ENCODE assay signal across 1 cellular context in genomic region chr16:69260019-69260418, GRCh38.
TF ChIP-seq lines count a peak whose summit lies in the region.

No MANE protein-coding gene starts in this region.

TF ChIP-seq in SK-N-SH treated with all-trans-retinoic acid at 6 μM for 48 hours, 23 proteins besides CTCF, POLR2A, EP300 and RAD21 (continued from another document):
- no peak for TF ChIP-seq TSHZ2 (CRISPR knock-in tag; IDR thresholded peaks at IDR 0.05)
